In genomic region chr5:113047733-113048652, GRCh38 we compare ENCODE assay signal across 8 cellular contexts.
A peak's percentile ranks its signal among the peaks of the same experiment; 100 is the strongest.
DNase-seq lines count a peak whose midpoint lies in the region; ATAC-seq and TF ChIP-seq lines count a peak whose summit lies in the region.

No MANE protein-coding gene starts in this region.

- peak; percentile 91 for ATAC-seq in GM18907 (IDR thresholded peaks at IDR 0.05; ENCODE audit: unreplicated experiment)
- ATAC-seq in HG02870 (IDR thresholded peaks at IDR 0.05; ENCODE audit: unreplicated experiment): peak; percentile 93
- ATAC-seq in omental fat pad (ENCODE audit: low FRiP score): peak; percentile 49
- no peak for ATAC-seq in T-cell (replicated peaks in 1 of 4)
- no peak for ATAC-seq in activated naive CD8-positive, alpha-beta T cell treated with anti-CD3 and anti-CD28 coated beads, Interleukin-2, amount 50 U/mL, for 24 hours

- H3K27me3 Mint-ChIP-seq in T-cell: no peaks in the 10 kb centered on the region
- peaks cover 2% of the 10 kb centered on the region for H3K27me3 Mint-ChIP-seq in glutamatergic neuron (ENCODE audit: unreplicated experiment)
- H3K27me3 Mint-ChIP-seq in activated naive CD8-positive, alpha-beta T cell treated with anti-CD3 and anti-CD28 coated beads, Interleukin-2, amount 50 U/mL, for 24 hours: no peaks in the 10 kb centered on the region

- DNase-seq in NOMO-1 treated with DMSO at 0.1 percent for 48 hours (lab: John Stamatoyannopoulos, UW; ENCODE audit: unreplicated experiment) (peak; percentile 80), omental fat pad (ENCODE audit: low spot score) (no peak), T-cell (no peak), glutamatergic neuron (no peak)
- no peak for DNase-seq in stimulated activated CD4-positive, alpha-beta T cell treated with anti-CD3 and anti-CD28 coated beads, Interleukin-4, amount 100 ng/mL, for 24 hours
- no peak for DNase-seq in activated naive CD8-positive, alpha-beta T cell treated with anti-CD3 and anti-CD28 coated beads, Interleukin-2, amount 50 U/mL, for 24 hours

- H3K27ac Mint-ChIP-seq in T-cell: no peak overlapping the region
- no peak overlapping the region for H3K27ac Mint-ChIP-seq in glutamatergic neuron (ENCODE audit: unreplicated experiment)
- no peak overlapping the region for H3K27ac Mint-ChIP-seq in activated naive CD8-positive, alpha-beta T cell treated with anti-CD3 and anti-CD28 coated beads, Interleukin-2, amount 50 U/mL, for 24 hours

- TF ChIP-seq CTCF in omental fat pad (IDR thresholded peaks at IDR 0.05) (no peak), glutamatergic neuron (IDR thresholded peaks at IDR 0.05; ENCODE audit: partially characterized antibody, unreplicated experiment) (no peak)

- H3K4me3 Mint-ChIP-seq in T-cell (no peak overlapping the region), glutamatergic neuron (ENCODE audit: unreplicated experiment) (no peak overlapping the region)
- no peak overlapping the region for H3K4me3 Mint-ChIP-seq in activated naive CD8-positive, alpha-beta T cell treated with anti-CD3 and anti-CD28 coated beads, Interleukin-2, amount 50 U/mL, for 24 hours

- H3K36me3 Mint-ChIP-seq in T-cell (peaks cover 6% of the 10 kb centered on the region), glutamatergic neuron (ENCODE audit: unreplicated experiment) (peaks cover 4% of the 10 kb centered on the region)
- H3K36me3 Mint-ChIP-seq in activated naive CD8-positive, alpha-beta T cell treated with anti-CD3 and anti-CD28 coated beads, Interleukin-2, amount 50 U/mL, for 24 hours (ENCODE audit: low read depth): no peaks in the 10 kb centered on the region

- H3K4me1 Mint-ChIP-seq in T-cell (peaks cover 7 to 12% (median 8%) of the 10 kb centered on the region in 3 donors), glutamatergic neuron (ENCODE audit: low read depth, unreplicated experiment) (peaks cover 7% of the 10 kb centered on the region)
- H3K4me1 Mint-ChIP-seq in activated naive CD8-positive, alpha-beta T cell treated with anti-CD3 and anti-CD28 coated beads, Interleukin-2, amount 50 U/mL, for 24 hours: peaks cover 5% of the 10 kb centered on the region

- H3K9me3 Mint-ChIP-seq in T-cell: no peaks in the 10 kb centered on the region
- peaks cover 9% of the 10 kb centered on the region for H3K9me3 Mint-ChIP-seq in glutamatergic neuron (ENCODE audit: unreplicated experiment)
- H3K9me3 Mint-ChIP-seq in activated naive CD8-positive, alpha-beta T cell treated with anti-CD3 and anti-CD28 coated beads, Interleukin-2, amount 50 U/mL, for 24 hours: no peaks in the 10 kb centered on the region

- CTCF ChIA-PET in T-cell (lab: Charles Lee): no interaction called here

- POLR2A ChIA-PET in T-cell (lab: Charles Lee): no interaction called here

Comparison
In these comparisons a context has a peak if more than half of its experiments do, and no peak if none do; other contexts are left out.
1. ATAC-seq: peak in GM18907 (single experiment), HG02870 (single experiment) and omental fat pad (single experiment); none in T-cell (0 of 4) and activated naive CD8-positive, alpha-beta T cell treated with anti-CD3 and anti-CD28 coated beads, Interleukin-2, amount 50 U/mL, for 24 hours (single experiment).